ENCODE assay signal across 11 cellular contexts in genomic region chr18:63206433-63207153, GRCh38.
A peak's percentile ranks its signal among the peaks of the same experiment; 100 is the strongest.
DNase-seq lines count a peak whose midpoint lies in the region; ATAC-seq, FAIRE-seq and TF ChIP-seq lines count a peak whose summit lies in the region.
"Had no signal": no experiment of that assay in that cellular context is flagged by ENCODE, and none has a peak within 500 bp of the region (broad histone marks: within the 10 kb centered on the region; RNA-seq: fewer than 3 reads in every experiment).

No MANE protein-coding gene starts in this region.

- TF ChIP-seq CTCF in neural progenitor cell (IDR thresholded peaks at IDR 0.05): no peak

- no peak overlapping the region for H3K9ac ChIP-seq in neural progenitor cell

- H3K36me3 Mint-ChIP-seq in activated T-helper 1 cell treated with anti-CD3 and anti-CD28 coated beads, Interleukin-12 subunit alpha, Interleukin-12 subunit beta, Interleukin-2, Interleukin-4 antibody, amounts not matched to agents 30 ng/mL and 10 ng/mL and 1 ng/mL, durations not matched to agents 14 hours and 24 hours and 36 hours (ENCODE audit: low read depth): peaks cover 35% of the 10 kb centered on the region
- H3K36me3 Mint-ChIP-seq in neural progenitor cell: no peaks in the 10 kb centered on the region

- H3K4me3 ChIP-seq in neural progenitor cell: no peak overlapping the region
- H3K4me3 ChIP-seq: heart right ventricle had no signal

- TF ChIP-seq POLR2A in GM12891 (IDR thresholded peaks at IDR 0.05; ENCODE audit: low read depth, low read length): no peak

- no peak overlapping the region for H2AFZ ChIP-seq in neural progenitor cell (replicated peaks)

- no peak for FAIRE-seq in GM12891 (lab: Jason Lieb, UNC)

- H3K4me1 Mint-ChIP-seq in activated T-helper 1 cell treated with anti-CD3 and anti-CD28 coated beads, Interleukin-12 subunit alpha, Interleukin-12 subunit beta, Interleukin-2, Interleukin-4 antibody, amounts not matched to agents 30 ng/mL and 10 ng/mL and 1 ng/mL, durations not matched to agents 14 hours and 24 hours and 36 hours (ENCODE audit: low read depth): peaks cover 90% of the 10 kb centered on the region
- peaks cover 31% of the 10 kb centered on the region for H3K4me1 Mint-ChIP-seq in neural progenitor cell

- no peaks in the 10 kb centered on the region for H3K9me3 Mint-ChIP-seq in activated T-helper 1 cell treated with anti-CD3 and anti-CD28 coated beads, Interleukin-12 subunit alpha, Interleukin-12 subunit beta, Interleukin-2, Interleukin-4 antibody, amounts not matched to agents 30 ng/mL and 10 ng/mL and 1 ng/mL, durations not matched to agents 14 hours and 24 hours and 36 hours
- no peaks in the 10 kb centered on the region for H3K9me3 Mint-ChIP-seq in neural progenitor cell

- H3F3A ChIP-seq in neural progenitor cell (ENCODE audit: low read depth): no peaks in the 10 kb centered on the region

- H3K4me2 ChIP-seq in neural progenitor cell: no peak overlapping the region

- no peaks in the 10 kb centered on the region for H3K9me3 ChIP-seq in neural progenitor cell (ENCODE audit: low read depth)

- H3K27ac ChIP-seq in neural progenitor cell: no peak overlapping the region
- H3K27ac ChIP-seq: heart right ventricle had no signal

- H3K27me3 ChIP-seq in neural progenitor cell: no peaks in the 10 kb centered on the region
- H3K27me3 ChIP-seq: heart right ventricle had no signal

- ATAC-seq in HG02938 (IDR thresholded peaks at IDR 0.05; ENCODE audit: unreplicated experiment) (peak; percentile 30), GM18502 (IDR thresholded peaks at IDR 0.05; ENCODE audit: poor library complexity, unreplicated experiment) (no peak)

- no peaks in the 10 kb centered on the region for H3K79me2 ChIP-seq in neural progenitor cell (ENCODE audit: low read depth)

- H3K27me3 Mint-ChIP-seq in activated T-helper 1 cell treated with anti-CD3 and anti-CD28 coated beads, Interleukin-12 subunit alpha, Interleukin-12 subunit beta, Interleukin-2, Interleukin-4 antibody, amounts not matched to agents 30 ng/mL and 10 ng/mL and 1 ng/mL, durations not matched to agents 14 hours and 24 hours and 36 hours (ENCODE audit: insufficient read depth): no peaks in the 10 kb centered on the region
- peaks cover 4% of the 10 kb centered on the region for H3K27me3 Mint-ChIP-seq in neural progenitor cell (ENCODE audit: insufficient read depth, low read depth)

- H3K27ac Mint-ChIP-seq in activated T-helper 1 cell treated with anti-CD3 and anti-CD28 coated beads, Interleukin-12 subunit alpha, Interleukin-12 subunit beta, Interleukin-2, Interleukin-4 antibody, amounts not matched to agents 30 ng/mL and 10 ng/mL and 1 ng/mL, durations not matched to agents 14 hours and 24 hours and 36 hours: peak overlapping the region; percentile 89
- H3K27ac Mint-ChIP-seq in neural progenitor cell: peak overlapping the region; percentile 6

- H4K20me1 ChIP-seq in neural progenitor cell (ENCODE audit: low read depth): no peaks in the 10 kb centered on the region

- no peaks in the 10 kb centered on the region for H3K36me3 ChIP-seq in neural progenitor cell
- H3K36me3 ChIP-seq: heart right ventricle had no signal

- no peaks in the 10 kb centered on the region for H3K4me1 ChIP-seq in neural progenitor cell

- DNase-seq in NCI-H748 (lab: John Stamatoyannopoulos, UW; ENCODE audit: unreplicated experiment) (peak; percentile 56), NCI-H748 treated with DMSO at 0.1 percent for 48 hours (lab: John Stamatoyannopoulos, UW) (no peak), neural progenitor cell (ENCODE audit: low spot score) (no peak), GM12891 (ENCODE audit: insufficient read length, low spot score) (no peak), MV-4-11 (lab: John Stamatoyannopoulos, UW) (no peak)
- no peak for DNase-seq in activated T-helper 1 cell treated with anti-CD3 and anti-CD28 coated beads, Interleukin-12 subunit alpha, Interleukin-12 subunit beta, Interleukin-2, Interleukin-4 antibody, amounts not matched to agents 30 ng/mL and 10 ng/mL and 1 ng/mL, durations not matched to agents 14 hours and 24 hours and 36 hours (ENCODE audit: low spot score)
- DNase-seq: activated effector memory CD4-positive, alpha-beta T cell treated with anti-CD3 and anti-CD28 coated beads, Interleukin-2, amount 50 U/mL, for 16 hours; dermis blood vessel endothelial cell; heart right ventricle had no signal

- H3K4me3 Mint-ChIP-seq in activated T-helper 1 cell treated with anti-CD3 and anti-CD28 coated beads, Interleukin-12 subunit alpha, Interleukin-12 subunit beta, Interleukin-2, Interleukin-4 antibody, amounts not matched to agents 30 ng/mL and 10 ng/mL and 1 ng/mL, durations not matched to agents 14 hours and 24 hours and 36 hours: peak overlapping the region; percentile 87
- no peak overlapping the region for H3K4me3 Mint-ChIP-seq in neural progenitor cell

- intact Hi-C loops in activated T-helper 1 cell treated with anti-CD3 and anti-CD28 coated beads, Interleukin-12 subunit alpha, Interleukin-12 subunit beta, Interleukin-2, Interleukin-4 antibody, amounts not matched to agents 30 ng/mL and 10 ng/mL and 1 ng/mL, durations not matched to agents 14 hours and 24 hours and 36 hours (cut with micrococcal nuclease): loop anchor here (5.0 to 10.0 kb wide), 2 partner anchors 189 to 492 kb away; partner anchors contain the start of gene PHLPP1

TF ChIP-seq in GM12891, 5 proteins besides CTCF, POLR2A, EP300 and RAD21:
- no peak for TF ChIP-seq POU2F2 (IDR thresholded peaks at IDR 0.05; ENCODE audit: low read depth, low read length)
- TF ChIP-seq POLR2AphosphoS5 (IDR thresholded peaks at IDR 0.05; ENCODE audit: low read depth, low read length): no peak
- no peak for TF ChIP-seq SPI1 (IDR thresholded peaks at IDR 0.05; ENCODE audit: low read depth, low read length)
